29 cellular contexts compared by ENCODE assay signal in the genomic region with DNA sequence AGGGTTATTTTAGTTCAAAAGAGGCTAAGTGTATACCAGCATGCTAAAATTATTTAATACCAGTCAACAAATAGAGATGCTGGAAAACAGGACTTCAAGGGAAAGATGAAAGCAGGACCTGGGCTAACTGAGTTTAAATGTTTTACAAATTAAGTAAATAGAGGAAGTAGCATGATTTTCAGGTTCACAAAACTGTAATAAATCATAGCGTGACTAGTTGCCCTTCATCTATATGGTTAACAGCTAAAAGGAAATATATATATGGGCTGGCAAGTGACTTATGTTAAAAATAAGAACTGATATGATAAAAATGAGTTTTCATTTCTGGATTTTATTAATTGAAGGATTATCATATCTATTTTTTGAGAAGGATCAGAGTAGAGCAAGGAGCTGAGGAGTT.
"Had no signal": no experiment of that assay in that cellular context is flagged by ENCODE, and none has a peak within 500 bp of the region (broad histone marks: within the 10 kb centered on the region; RNA-seq: fewer than 3 reads in every experiment).

No MANE protein-coding gene starts in this region.

- DNase-seq: activated CD4-positive, alpha-beta T cell treated with anti-CD3 and anti-CD28 coated beads, Interleukin-2, amount 10 ng/mL, durations not matched to agents 24 days and 14 days; activated CD4-positive, alpha-beta T cell treated with anti-CD3 and anti-CD28 coated beads, Interleukin-2, amount 50 U/mL, for 4 hours; activated CD8-positive, alpha-beta T cell treated with anti-CD3 and anti-CD28 coated beads for 36 hours; activated effector memory CD4-positive, alpha-beta T cell treated with anti-CD3 and anti-CD28 coated beads, Interleukin-2, amount 50 U/mL, for 16 hours; activated naive CD4-positive, alpha-beta T cell treated with Interleukin-2 at 50 U/mL for 16 hours; activated naive CD8-positive, alpha-beta T cell treated with anti-CD3 and anti-CD28 coated beads, Interleukin-2, amount 10 ng/mL, durations not matched to agents 7 days and 5 days; activated T-cell treated with anti-CD3 and anti-CD28 coated beads, Interleukin-2, amount 50 U/mL, for 1 hour; activated T-cell treated with anti-CD3 and anti-CD28 coated beads, Interleukin-2, amount 50 U/mL, for 72 hours; amygdala; cerebellar nuclear complex; KG1; MM.1S; NCI-H1092; NCI-H1436 treated with DMSO at 0.1 percent for 48 hours; NCI-H1694 treated with DMSO at 0.1 percent for 48 hours; NCI-H2029; NCI-H510A; NCI-H526; NCI-H748 treated with DMSO at 0.1 percent for 48 hours; NK-92 treated with Interleukin-12 subunit alpha and Interleukin-12 subunit beta, amount 100 ng/mL, for 24 hours; SHP77; SJCRH30 had no signal

- H3K4me3 ChIP-seq: ascending aorta, cardiac muscle cell, SJCRH30, SK-N-MC had no signal

- H3K4me1 Mint-ChIP-seq: activated naive CD8-positive, alpha-beta T cell treated with anti-CD3 and anti-CD28 coated beads, Interleukin-2, amount 10 ng/mL, durations not matched to agents 7 days and 5 days had no signal

- H3K9me3 ChIP-seq: SJCRH30 had no signal

- H3K27me3 ChIP-seq: ascending aorta, cardiac muscle cell, SJCRH30 had no signal

- H3K27me3 Mint-ChIP-seq: activated CD4-positive, alpha-beta T cell treated with anti-CD3 and anti-CD28 coated beads, Interleukin-2, amount 10 ng/mL, durations not matched to agents 24 days and 14 days; activated CD8-positive, alpha-beta T cell treated with anti-CD3 and anti-CD28 coated beads for 36 hours; activated naive CD4-positive, alpha-beta T cell treated with anti-CD3 and anti-CD28 coated beads, Interleukin-2, amount 50 U/mL, for 24 hours; activated naive CD8-positive, alpha-beta T cell treated with anti-CD3 and anti-CD28 coated beads, Interleukin-2, amount 10 ng/mL, durations not matched to agents 7 days and 5 days; activated T-helper 17 cell treated with anti-CD3 and anti-CD28 coated beads, Interleukin-2, amount 50 U/mL, for 72 hours had no signal

- H3K4me1 ChIP-seq: ascending aorta, SJCRH30 had no signal

- H3K27ac ChIP-seq: ascending aorta, cardiac muscle cell, SJCRH30, SK-N-MC had no signal

- H3K4me3 Mint-ChIP-seq: activated CD4-positive, alpha-beta T cell treated with anti-CD3 and anti-CD28 coated beads, Interleukin-2, amount 10 ng/mL, durations not matched to agents 24 days and 14 days; activated CD8-positive, alpha-beta T cell treated with anti-CD3 and anti-CD28 coated beads for 36 hours; activated naive CD4-positive, alpha-beta T cell treated with anti-CD3 and anti-CD28 coated beads, Interleukin-2, amount 50 U/mL, for 24 hours; activated naive CD8-positive, alpha-beta T cell treated with anti-CD3 and anti-CD28 coated beads, Interleukin-2, amount 10 ng/mL, durations not matched to agents 7 days and 5 days; activated T-cell treated with anti-CD3 and anti-CD28 coated beads, Interleukin-2, amount 50 U/mL, for 72 hours; activated T-helper 17 cell treated with anti-CD3 and anti-CD28 coated beads, Interleukin-2, amount 50 U/mL, for 72 hours; T-helper 2 cell treated with Interferon-gamma antibody and Interleukin-4, amounts not matched to agents 5 μg/mL and 100 μg/mL, for 36 hours had no signal

- H3K36me3 ChIP-seq: ascending aorta, cardiac muscle cell, SJCRH30 had no signal

- H3K9me3 Mint-ChIP-seq: activated naive CD4-positive, alpha-beta T cell treated with anti-CD3 and anti-CD28 coated beads, Interleukin-2, amount 50 U/mL, for 24 hours; activated T-helper 17 cell treated with anti-CD3 and anti-CD28 coated beads, Interleukin-2, amount 50 U/mL, for 72 hours had no signal

- ATAC-seq: activated CD8-positive, alpha-beta T cell treated with anti-CD3 and anti-CD28 coated beads for 36 hours; activated T-cell treated with anti-CD3 and anti-CD28 coated beads, Interleukin-2, amount 50 U/mL, for 72 hours; activated T-helper 17 cell treated with anti-CD3 and anti-CD28 coated beads, Interleukin-2, amount 50 U/mL, for 72 hours; Panc1 had no signal

- H3K27ac Mint-ChIP-seq: activated CD4-positive, alpha-beta T cell treated with anti-CD3 and anti-CD28 coated beads, Interleukin-2, amount 10 ng/mL, durations not matched to agents 24 days and 14 days; activated CD8-positive, alpha-beta T cell treated with anti-CD3 and anti-CD28 coated beads for 36 hours; activated naive CD4-positive, alpha-beta T cell treated with anti-CD3 and anti-CD28 coated beads, Interleukin-2, amount 50 U/mL, for 24 hours; activated naive CD8-positive, alpha-beta T cell treated with anti-CD3 and anti-CD28 coated beads, Interleukin-2, amount 10 ng/mL, durations not matched to agents 7 days and 5 days; activated T-cell treated with anti-CD3 and anti-CD28 coated beads, Interleukin-2, amount 50 U/mL, for 72 hours; activated T-helper 17 cell treated with anti-CD3 and anti-CD28 coated beads, Interleukin-2, amount 50 U/mL, for 72 hours; T-helper 2 cell treated with Interferon-gamma antibody and Interleukin-4, amounts not matched to agents 5 μg/mL and 100 μg/mL, for 36 hours had no signal
